8 cellular contexts compared by ENCODE assay signal in the genomic region with DNA sequence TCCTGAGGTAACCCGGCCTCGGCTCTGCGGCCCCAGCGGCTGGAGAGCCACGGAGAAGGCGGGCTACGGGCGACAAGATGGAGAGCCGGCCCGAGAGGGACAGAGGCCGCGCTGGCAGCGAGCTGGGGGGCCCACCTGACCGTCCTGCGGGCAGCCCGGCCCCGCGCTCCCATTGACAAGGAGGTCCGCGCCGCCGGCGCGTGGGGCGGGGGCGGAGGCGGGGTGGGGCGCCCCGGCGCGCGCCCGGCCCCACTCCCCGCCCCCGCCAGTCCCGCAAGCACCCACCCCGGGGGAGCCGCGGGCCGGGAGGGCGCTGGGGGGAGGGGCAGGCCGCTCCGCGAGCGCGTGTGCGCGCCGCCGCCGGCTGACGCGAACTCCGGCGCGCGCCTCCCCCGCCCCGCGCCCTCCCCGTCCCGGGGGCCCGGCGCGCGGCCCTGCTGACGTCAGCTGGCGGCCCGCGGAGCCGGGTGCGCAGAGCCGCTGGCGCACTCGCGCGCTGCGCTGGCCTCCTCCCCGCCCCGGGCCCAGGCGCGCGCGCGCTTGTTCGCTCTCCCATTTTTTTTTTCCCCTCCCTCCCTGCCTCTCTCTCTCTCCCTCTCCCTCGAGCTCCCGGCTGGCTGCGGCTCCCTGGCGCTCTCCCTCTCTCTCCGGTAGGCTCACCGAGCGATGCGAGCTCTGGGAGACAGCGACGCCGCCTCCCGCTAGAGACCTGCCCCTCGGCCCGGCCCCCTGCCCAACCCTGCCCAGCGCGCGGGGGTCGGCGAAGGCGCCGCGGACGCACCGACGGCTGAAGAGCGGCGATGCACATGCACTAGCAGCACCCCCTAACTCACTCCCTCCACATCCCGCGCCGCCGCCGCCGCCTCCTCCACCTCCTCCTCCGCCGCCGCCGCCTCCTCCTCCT. TPM values are rescaled to one million over a fixed set of nuclear protein-coding genes. Genes with fewer than 3 reads are reported as not detected.
A peak's percentile ranks its signal among the peaks of the same experiment; 100 is the strongest.
DNase-seq lines count a peak whose midpoint lies in the region; ATAC-seq and TF ChIP-seq lines count a peak whose summit lies in the region.

A gene (plus strand): TSS at position 587 of the 904 bp plus-strand sequence. CDS start 747 bp downstream, outside the sequence.

- TF ChIP-seq POLR2A in right lobe of liver (IDR thresholded peaks at IDR 0.05), result peak; percentile 46

- peaks cover 0 to 33% (median 16%) of the 10 kb centered on the region in 4 donors for H3K4me1 ChIP-seq in right lobe of liver

- no peaks in the 10 kb centered on the region for H3K27me3 ChIP-seq in right lobe of liver

- DNase-seq in AG08395 (ENCODE audit: low spot score) (peak; percentile 73), NCI-H2171 (lab: John Stamatoyannopoulos, UW) (peak; percentile 93), ecto neural progenitor cell (ENCODE audit: low spot score) (peak; percentile 82), right lobe of liver (peak; percentile 81 to 88 (median 84))
- peak; percentile 49 to 54 for DNase-seq in activated CD4-positive, alpha-beta T cell treated with anti-CD3 and anti-CD28 coated beads, Interleukin-2, amount 50 U/mL, for 48 hours
- DNase-seq in stimulated activated CD4-positive, alpha-beta T cell treated with anti-CD3 and anti-CD28 coated beads, TNF-alpha, amount 100 ng/mL, for 1 hour (ENCODE audit: low read depth in 3 of 3, low spot score in 1 of 3), result peak; percentile 19 to 46 (median 38)

- ATAC-seq in GM19351 (IDR thresholded peaks at IDR 0.05; ENCODE audit: unreplicated experiment) (peak; percentile 64), right lobe of liver (peak; percentile 72 to 84 (median 80)), GM21717 (IDR thresholded peaks at IDR 0.05; ENCODE audit: unreplicated experiment) (no peak)

- H3K27ac ChIP-seq in right lobe of liver, result peak within 1 kb of the TSS; percentile 82 to 88 (median 83)

- no peaks in the 10 kb centered on the region for H3K36me3 ChIP-seq in right lobe of liver

- WGBS in right lobe of liver (ENCODE audit: insufficient coverage, low coverage, low lambda C conversion rate, missing lambda C conversion rate), result under 1% methylated on average over 29 of the region's 123 CpGs

- H3K4me3 ChIP-seq in right lobe of liver, result peak within 1 kb of the TSS; percentile 69 to 73 (median 72)

- no peaks in the 10 kb centered on the region for H3K9me3 ChIP-seq in right lobe of liver

- no peak for TF ChIP-seq CTCF in right lobe of liver (IDR thresholded peaks at IDR 0.05)

- intact Hi-C loops in right lobe of liver (cut with DNase I), result no loop called here

RNA-seq across cellular contexts. Expression of the gene that starts here (rescaled TPM):
- 10 to 100 TPM; 18.2 to 45.1 (median 21.5) TPM for total RNA-seq in right lobe of liver

Comparison
In these comparisons a context has a peak if more than half of its experiments do, and no peak if none do; other contexts are left out.
1. DNase-seq: peak in every context shown above with its lines; median percentile 93 in NCI-H2171; 84 in right lobe of liver; 82 in ecto neural progenitor cell; 73 in AG08395; 52 in activated CD4-positive, alpha-beta T cell treated with anti-CD3 and anti-CD28 coated beads, Interleukin-2, amount 50 U/mL, for 48 hours; 38 in stimulated activated CD4-positive, alpha-beta T cell treated with anti-CD3 and anti-CD28 coated beads, TNF-alpha, amount 100 ng/mL, for 1 hour.